Comparison of ENCODE assay signal across 11 cellular contexts in the genomic region with DNA sequence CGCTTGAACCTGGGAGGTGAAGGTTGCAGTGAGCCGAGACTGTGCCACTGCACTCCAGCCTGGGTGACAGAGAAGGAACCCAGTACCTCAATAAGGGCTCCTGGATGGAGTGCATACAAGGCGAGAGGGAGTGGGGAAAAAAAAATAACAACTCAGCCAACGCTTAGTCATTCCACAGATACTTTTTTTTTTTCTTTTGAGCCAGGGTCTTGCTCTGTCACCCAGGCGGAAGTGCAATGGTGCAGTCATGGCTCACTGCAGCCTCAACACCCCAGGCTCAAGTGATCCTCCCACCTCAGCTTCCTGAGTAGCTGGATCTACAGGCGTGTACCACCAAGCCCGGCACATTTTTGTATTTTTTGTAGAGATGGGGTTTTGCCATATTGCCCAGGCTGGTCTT. TPM values are rescaled to one million over a fixed set of nuclear protein-coding genes. Genes with fewer than 3 reads are reported as not detected.
DNase-seq lines count a peak whose midpoint lies in the region; ATAC-seq and TF ChIP-seq lines count a peak whose summit lies in the region.
"Had no signal": no experiment of that assay in that cellular context is flagged by ENCODE, and none has a peak within 500 bp of the region (broad histone marks: within the 10 kb centered on the region; RNA-seq: fewer than 3 reads in every experiment).

No MANE protein-coding gene starts in this region.

- TF ChIP-seq POLR2A in breast epithelium (IDR thresholded peaks at IDR 0.05) = no peak

- H3K27me3 ChIP-seq in psoas muscle (ENCODE audit: insufficient read depth in 3 of 3, low read length in 2 of 3) = no peaks in the 10 kb centered on the region
- H3K27me3 ChIP-seq in breast epithelium = no peaks in the 10 kb centered on the region

- DNase-seq in HK-2 (ENCODE audit: unreplicated experiment) (peak; percentile 73), astrocyte of the spinal cord (ENCODE audit: low read depth, low spot score) (peak; percentile 43), psoas muscle (no peak), breast epithelium (ENCODE audit: low spot score in 2 of 2) (no peak), KG1 (lab: John Stamatoyannopoulos, UW) (no peak)
- DNase-seq: activated effector memory CD4-positive, alpha-beta T cell treated with anti-CD3 and anti-CD28 coated beads, Interleukin-2, amount 50 U/mL, for 16 hours had no signal

- no peak for TF ChIP-seq CTCF in astrocyte of the spinal cord (IDR thresholded peaks at IDR 0.05; ENCODE audit: low read depth, low read length)
- TF ChIP-seq CTCF in psoas muscle (IDR thresholded peaks at IDR 0.05) = no peak
- no peak for TF ChIP-seq CTCF in breast epithelium (IDR thresholded peaks at IDR 0.05)

- no peak overlapping the region for H3K4me3 ChIP-seq in astrocyte of the spinal cord (ENCODE audit: low read depth, low read length)
- no peak overlapping the region for H3K4me3 ChIP-seq in psoas muscle
- no peak overlapping the region for H3K4me3 ChIP-seq in breast epithelium

- ATAC-seq in GM18502 (IDR thresholded peaks at IDR 0.05; ENCODE audit: poor library complexity, unreplicated experiment) (peak; percentile 60), psoas muscle (no peak), HG02981 (IDR thresholded peaks at IDR 0.05; ENCODE audit: unreplicated experiment) (no peak), GM19351 (IDR thresholded peaks at IDR 0.05; ENCODE audit: unreplicated experiment) (no peak)
- ATAC-seq: Panc1 had no signal

- 82 to 98% (median 97%) methylated on average over 7 of the region's 7 CpGs for WGBS in psoas muscle, 3 donors

- H3K27ac ChIP-seq in psoas muscle (peak overlapping the region; percentile 87), breast epithelium (peak overlapping the region in 1 of 2 donors; percentile 85)

- H3K36me3 ChIP-seq in psoas muscle (ENCODE audit: insufficient read depth in 1 of 2, low read depth in 1 of 2) = no peaks in the 10 kb centered on the region
- H3K36me3 ChIP-seq in breast epithelium = no peaks in the 10 kb centered on the region

- intact Hi-C loops in psoas muscle (cut with DNase I) = loop anchor here in 1 of 2 donors (5.0 kb wide), 1 partner anchor 38 kb away; no protein-coding TSS in a partner anchor
- intact Hi-C loops in breast epithelium (cut with DNase I; ENCODE audit: low total_unique reads) = no loop called here

- H3K4me1 ChIP-seq in psoas muscle (peaks cover 44% of the 10 kb centered on the region), breast epithelium (peaks cover 0 to 8% of the 10 kb centered on the region in 2 donors)

- H3K9me3 ChIP-seq in psoas muscle (no peaks in the 10 kb centered on the region), breast epithelium (no peaks in the 10 kb centered on the region)

- in situ Hi-C loops in astrocyte of the spinal cord (cut with HindIII; ENCODE audit: low sequenced_read_pairs) = loop anchor here (10.0 kb wide), 1 partner anchor 136 kb away; no protein-coding TSS in a partner anchor

RNA-seq across cellular contexts. Expression of gene GGTA1, which starts 59.5 kb away (rescaled TPM):
- total RNA-seq in psoas muscle = 1 to 10 TPM in 3 of 4 donors, under 1 TPM in 1; 0.50 to 7.0 (median 2.5) TPM
- polyA plus RNA-seq in psoas muscle = 1 to 10 TPM; 1.1 to 3.9 (median 1.6) TPM
- total RNA-seq in breast epithelium = 10 to 100 TPM in 2 of 3 donors, 1 to 10 TPM in 1; 6.2 to 29.6 (median 11.4) TPM
- total RNA-seq: HT-29 had no signal

Comparison
In these comparisons a context has a peak if more than half of its experiments do, and no peak if none do; other contexts are left out.
1. DNase-seq: peak in HK-2 (single experiment) and astrocyte of the spinal cord (single experiment); none in psoas muscle (0 of 2), breast epithelium (0 of 2) and KG1 (single experiment).